ENCODE assay signal across 8 cellular contexts in genomic region chr15:68930268-68931022, GRCh38. TPM values are rescaled to one million over a fixed set of nuclear protein-coding genes. Genes with fewer than 3 reads are reported as not detected.
A peak's percentile ranks its signal among the peaks of the same experiment; 100 is the strongest.
DNase-seq lines count a peak whose midpoint lies in the region; ATAC-seq and TF ChIP-seq lines count a peak whose summit lies in the region.

TSS of gene SPESP1 (plus strand) at chr15:68930525. CDS start at chr15:68930654, 129 bp downstream.

- H3K4me2 ChIP-seq in H9 (ENCODE audit: insufficient read depth, insufficient read length, low read length): no peak within 1 kb of the TSS

- H3K27ac ChIP-seq in sigmoid colon (no peak within 1 kb of the TSS), H9 (ENCODE audit: insufficient read length, low read depth, low read length) (no peak within 1 kb of the TSS)

- no peak within 1 kb of the TSS for H2BK5ac ChIP-seq in H9 (ENCODE audit: insufficient read length, low read length)

- no peak within 1 kb of the TSS for H2BK12ac ChIP-seq in H9 (ENCODE audit: insufficient read length, low read depth, low read length)

- H3K4me3 ChIP-seq in sigmoid colon: peak within 1 kb of the TSS; percentile 32 to 44 (median 34)

- H3K79me1 ChIP-seq in H9 (ENCODE audit: insufficient read depth, low read depth, low read length, poor library complexity, severe bottlenecking): no peaks in the 10 kb centered on the region

- peak; percentile 28 to 40 for DNase-seq in activated T-cell treated with anti-CD3 and anti-CD28 coated beads, Interleukin-2, amount 50 U/mL, for 72 hours
- DNase-seq in foreskin melanocyte (peak; percentile 43), sigmoid colon (peak; percentile 80), GM13976 (ENCODE audit: low spot score) (no peak), HuH-7.5 (ENCODE audit: low spot score) (no peak), H9 (no peak), HPDE6-E6E7 (ENCODE audit: extremely low spot score) (no peak)

- no peak within 1 kb of the TSS for H2BK15ac ChIP-seq in H9 (ENCODE audit: low read depth, low read length)

- H3K79me2 ChIP-seq in H9 (ENCODE audit: insufficient read depth, low read length): no peaks in the 10 kb centered on the region

- in situ Hi-C loops in GM13976 (cut with MboI; ENCODE audit: low sequenced_read_pairs, unreplicated experiment): no loop called here

- no peak within 1 kb of the TSS for H3K4ac ChIP-seq in H9 (ENCODE audit: low read depth, low read length)

- no peaks in the 10 kb centered on the region for H3K23me2 ChIP-seq in H9 (ENCODE audit: insufficient read length, low read depth, low read length, poor library complexity, severe bottlenecking)

- H3K9me3 ChIP-seq in sigmoid colon: peaks cover 0 to 3% (median 0%) of the 10 kb centered on the region in 4 donors
- no peaks in the 10 kb centered on the region for H3K9me3 ChIP-seq in H9 (ENCODE audit: control insufficient read depth, low read depth, low read length)

- TF ChIP-seq EP300 in sigmoid colon (IDR thresholded peaks at IDR 0.05): no peak

- H3K14ac ChIP-seq in H9 (ENCODE audit: insufficient read depth, low read length): no peak within 1 kb of the TSS

- WGBS in sigmoid colon, 2 donors: 63 to 81% methylated on average over 72 of the region's 72 CpGs
- no CpG with 5 or more reads among the region's 72 CpGs for WGBS in H9 (ENCODE audit: extremely low coverage, insufficient read length, low lambda C conversion rate)

- ATAC-seq in HG02798 (IDR thresholded peaks at IDR 0.05; ENCODE audit: poor library complexity, unreplicated experiment): peak; percentile 86
- peak; percentile 66 to 70 for ATAC-seq in activated T-cell treated with anti-CD3 and anti-CD28 coated beads, Interleukin-2, amount 50 U/mL, for 72 hours (replicated peaks in 1 of 2)

- H3K4me1 ChIP-seq in sigmoid colon (no peaks in the 10 kb centered on the region), H9 (ENCODE audit: insufficient read depth, low read length) (no peaks in the 10 kb centered on the region)

- no peak within 1 kb of the TSS for H2AK5ac ChIP-seq in H9 (ENCODE audit: insufficient read length, low read length)

- no peak for TF ChIP-seq POLR2A in sigmoid colon (IDR thresholded peaks at IDR 0.05)

- H3K27ac Mint-ChIP-seq in activated T-cell treated with anti-CD3 and anti-CD28 coated beads, Interleukin-2, amount 50 U/mL, for 72 hours: no peak within 1 kb of the TSS
- H3K27ac Mint-ChIP-seq in H9: no peak within 1 kb of the TSS

- no peak within 1 kb of the TSS for H3K9ac ChIP-seq in H9 (ENCODE audit: extremely low read depth, insufficient read length, low read length)

- H2BK20ac ChIP-seq in H9 (ENCODE audit: low read depth, low read length, poor library complexity, severe bottlenecking): no peak within 1 kb of the TSS

- no peak within 1 kb of the TSS for H2BK120ac ChIP-seq in H9 (ENCODE audit: low read depth, low read length, poor library complexity, severe bottlenecking)

- H4K8ac ChIP-seq in H9 (replicated peaks; ENCODE audit: insufficient read length, low read depth, low read length): no peak within 1 kb of the TSS

- peak within 1 kb of the TSS; percentile 41 to 47 for H3K4me3 Mint-ChIP-seq in activated T-cell treated with anti-CD3 and anti-CD28 coated beads, Interleukin-2, amount 50 U/mL, for 72 hours
- H3K4me3 Mint-ChIP-seq in H9: no peak within 1 kb of the TSS

- H3T11ph ChIP-seq in H9 (ENCODE audit: low read length): no peak within 1 kb of the TSS

- H3K36me3 ChIP-seq in sigmoid colon: no peaks in the 10 kb centered on the region

- H4K91ac ChIP-seq in H9 (ENCODE audit: insufficient read length, low read depth, low read length): no peak within 1 kb of the TSS

- H3K18ac ChIP-seq in H9 (ENCODE audit: insufficient read length, low read depth, low read length): no peak within 1 kb of the TSS

- H3K27me3 ChIP-seq in sigmoid colon (peaks cover 0 to 19% (median 0%) of the 10 kb centered on the region in 3 donors), H9 (ENCODE audit: insufficient read depth, low read length) (no peaks in the 10 kb centered on the region)

- no peak within 1 kb of the TSS for H3K56ac ChIP-seq in H9 (ENCODE audit: insufficient read length, low read depth, low read length)

- H3K23ac ChIP-seq in H9 (ENCODE audit: insufficient read length, low read depth, low read length): no peak within 1 kb of the TSS

- no peaks in the 10 kb centered on the region for H3K4me1 Mint-ChIP-seq in activated T-cell treated with anti-CD3 and anti-CD28 coated beads, Interleukin-2, amount 50 U/mL, for 72 hours (ENCODE audit: low read depth)
- 0 out of 4 replicates have a peak, but pooled peaks cover 0 to under 1% of the 10 kb centered on the region in 2 experiments for H3K4me1 Mint-ChIP-seq in H9

- H4K20me1 ChIP-seq in H9 (ENCODE audit: control insufficient read depth, insufficient read depth, insufficient read length): no peaks in the 10 kb centered on the region

- H3K9me3 Mint-ChIP-seq in activated T-cell treated with anti-CD3 and anti-CD28 coated beads, Interleukin-2, amount 50 U/mL, for 72 hours: no peaks in the 10 kb centered on the region
- H3K9me3 Mint-ChIP-seq in H9: peaks cover 0 to 6% of the 10 kb centered on the region in 2 experiments; a peak in 3 of 5 replicates

- no peak within 1 kb of the TSS for H2AFZ ChIP-seq in H9 (ENCODE audit: low read length)

- no peak within 1 kb of the TSS for H4K5ac ChIP-seq in H9 (ENCODE audit: insufficient read length, low read depth, low read length)

- peaks cover 17% of the 10 kb centered on the region for H3K27me3 Mint-ChIP-seq in activated T-cell treated with anti-CD3 and anti-CD28 coated beads, Interleukin-2, amount 50 U/mL, for 72 hours (ENCODE audit: low read depth)
- peaks cover 1% of the 10 kb centered on the region; the same call in 1 of the 2 replicates for H3K27me3 Mint-ChIP-seq in H9 (ENCODE audit: low read depth)

- TF ChIP-seq CTCF in sigmoid colon (IDR thresholded peaks at IDR 0.05) (no peak), GM13976 (IDR thresholded peaks at IDR 0.05; ENCODE audit: borderline replicate concordance, control extremely low read depth, extremely low read depth, insufficient read depth, missing control alignments) (no peak), H9 (conservative IDR thresholded peaks at IDR 0.05) (no peak)

- intact Hi-C loops in sigmoid colon (cut with DNase I): no loop called here

- no peaks in the 10 kb centered on the region for H3K36me3 Mint-ChIP-seq in activated T-cell treated with anti-CD3 and anti-CD28 coated beads, Interleukin-2, amount 50 U/mL, for 72 hours (ENCODE audit: insufficient read depth in 2 of 2)
- peaks cover 0 to 5% (median 0%) of the 10 kb centered on the region in 3 experiments; a peak in 5 of 7 replicates for H3K36me3 Mint-ChIP-seq in H9 (ENCODE audit: insufficient read depth in 1 of 3, low read depth in 3 of 3)

RNA-seq across cellular contexts. Expression of gene SPESP1, which starts in this region (rescaled TPM):
- 1 to 10 TPM in 1 of 2 donors, under 1 TPM in 1; 0.58 to 2.0 TPM for total RNA-seq in activated T-cell treated with anti-CD3 and anti-CD28 coated beads, Interleukin-2, amount 50 U/mL, for 72 hours
- 1 to 10 TPM; 1.9 to 3.6 (median 3.0) TPM for total RNA-seq in sigmoid colon
- 1 to 10 TPM in 1 of 3 donors, not detected in 2; 1.5 TPM for polyA plus RNA-seq in sigmoid colon
- not detected in 2 replicates for total RNA-seq in H9 (2021)

Comparison
In these comparisons a context has a peak if more than half of its experiments do, and no peak if none do; other contexts are left out.
1. DNase-seq: peak in activated T-cell treated with anti-CD3 and anti-CD28 coated beads, Interleukin-2, amount 50 U/mL, for 72 hours (2 of 2), foreskin melanocyte (single experiment) and sigmoid colon (single experiment); none in GM13976 (single experiment), HuH-7.5 (single experiment), H9 (single experiment) and HPDE6-E6E7 (single experiment).
2. H3K4me3 Mint-ChIP-seq: peak in activated T-cell treated with anti-CD3 and anti-CD28 coated beads, Interleukin-2, amount 50 U/mL, for 72 hours (2 of 2); none in H9 (0 of 2).